ENCODE assay signal across 19 cellular contexts in the genomic region with DNA sequence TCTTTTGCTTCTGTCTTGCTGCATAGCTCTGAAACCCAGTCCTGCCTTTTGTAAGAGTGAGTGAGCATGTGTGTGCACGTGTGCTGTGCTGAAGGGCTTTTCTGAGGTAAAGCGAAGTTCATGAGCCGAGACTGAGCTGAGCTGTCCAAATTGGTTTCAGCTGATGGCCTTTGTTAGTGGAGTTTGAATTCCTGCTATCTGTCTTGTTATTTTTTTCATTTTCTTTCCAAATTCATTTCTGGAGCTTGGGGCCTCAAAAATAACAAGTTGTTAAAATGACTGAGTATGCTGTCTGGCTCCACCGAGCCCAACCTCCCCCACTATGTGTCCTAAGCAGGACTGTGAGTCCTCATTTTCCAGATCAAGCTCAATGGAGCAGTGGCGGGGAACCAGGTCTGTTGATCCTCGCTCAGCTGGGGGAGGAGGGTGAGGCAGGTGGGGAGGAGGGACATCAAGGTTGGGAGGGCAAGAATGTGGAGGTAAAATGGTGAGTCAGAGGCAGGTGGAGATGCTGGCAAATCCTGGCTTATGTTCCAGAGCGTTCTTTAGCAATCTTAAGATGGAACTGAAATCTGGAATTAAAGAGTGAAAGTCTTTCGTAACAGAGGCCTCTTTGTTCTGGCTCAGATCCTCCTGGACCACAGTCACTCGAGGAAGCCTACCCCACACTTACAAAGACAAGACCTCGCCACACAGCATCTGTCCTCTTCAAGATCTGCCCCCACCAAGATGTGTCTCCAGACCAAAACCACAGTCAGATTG.
DNase-seq lines count a peak whose midpoint lies in the region; ATAC-seq, FAIRE-seq and TF ChIP-seq lines count a peak whose summit lies in the region.
"Had no signal": no experiment of that assay in that cellular context is flagged by ENCODE, and none has a peak within 500 bp of the region (broad histone marks: within the 10 kb centered on the region; RNA-seq: fewer than 3 reads in every experiment).

No MANE protein-coding gene starts in this region.

- H3K4me1 ChIP-seq in sigmoid colon (peaks cover 0 to 74% (median 41%) of the 10 kb centered on the region in 4 donors), HAP-1 (no peaks in the 10 kb centered on the region)
- H3K4me1 ChIP-seq: left lung had no signal

- peak overlapping the region in 3 of 4 donors; percentile 57 to 64 (median 62) for H3K27ac ChIP-seq in sigmoid colon
- H3K27ac ChIP-seq: left lung, SJSA1 had no signal

- FAIRE-seq in bronchial epithelial cell (lab: Jason Lieb, UNC): peak; percentile 32

- no peaks in the 10 kb centered on the region for H3K9me3 Mint-ChIP-seq in activated naive CD4-positive, alpha-beta T cell treated with anti-CD3 and anti-CD28 coated beads, Interleukin-2, amount 50 U/mL, for 72 hours

- H3K4me3 ChIP-seq in HFF-Myc (replicated peaks; ENCODE audit: low read depth, low read length) (no peak overlapping the region), bronchial epithelial cell (ENCODE audit: low read depth, low read length) (no peak overlapping the region), kidney epithelial cell (ENCODE audit: low read depth, low read length) (no peak overlapping the region), sigmoid colon (no peak overlapping the region), HAP-1 (no peak overlapping the region)
- H3K4me3 ChIP-seq: left lung, SJSA1 had no signal

- peaks cover 0 to 4% of the 10 kb centered on the region in 2 donors for H3K36me3 Mint-ChIP-seq in activated naive CD4-positive, alpha-beta T cell treated with anti-CD3 and anti-CD28 coated beads, Interleukin-2, amount 50 U/mL, for 72 hours

- H3K27ac Mint-ChIP-seq in activated naive CD4-positive, alpha-beta T cell treated with anti-CD3 and anti-CD28 coated beads, Interleukin-2, amount 50 U/mL, for 72 hours: no peak overlapping the region
- H3K27ac Mint-ChIP-seq: naive thymus-derived CD4-positive, alpha-beta T cell; progenitor cell of endocrine pancreas had no signal

- TF ChIP-seq POLR2A in sigmoid colon (IDR thresholded peaks at IDR 0.05): no peak

- H3K9me3 ChIP-seq in sigmoid colon: no peaks in the 10 kb centered on the region
- H3K9me3 ChIP-seq in HAP-1: no peaks in the 10 kb centered on the region
- H3K9me3 ChIP-seq: left lung had no signal

- intact Hi-C loops in sigmoid colon (cut with DNase I): no loop called here

- H3K36me3 ChIP-seq in bronchial epithelial cell (ENCODE audit: control insufficient read depth, insufficient read depth, low read length) (no peaks in the 10 kb centered on the region), kidney epithelial cell (ENCODE audit: control insufficient read depth, insufficient read depth, low read length) (no peaks in the 10 kb centered on the region), sigmoid colon (no peaks in the 10 kb centered on the region), HAP-1 (replicated peaks) (no peaks in the 10 kb centered on the region)
- H3K36me3 ChIP-seq: left lung, SJSA1 had no signal

- peak in 2 of 4 donors; percentile 15 to 57 for TF ChIP-seq EP300 in sigmoid colon (IDR thresholded peaks at IDR 0.05)

- 73 to 83% methylated on average over 10 of the region's 10 CpGs for WGBS in sigmoid colon, 2 donors

- no peak for ATAC-seq in activated naive CD4-positive, alpha-beta T cell treated with anti-CD3 and anti-CD28 coated beads, Interleukin-2, amount 50 U/mL, for 72 hours
- ATAC-seq: naive thymus-derived CD4-positive, alpha-beta T cell had no signal

- in situ Hi-C loops in HAP-1 (cut with MboI; ENCODE audit: low sequenced_read_pairs): no loop called here

- H3K27me3 ChIP-seq in bronchial epithelial cell (ENCODE audit: control insufficient read depth, insufficient read depth, low read length) (no peaks in the 10 kb centered on the region), kidney epithelial cell (ENCODE audit: control insufficient read depth, insufficient read depth, low read length) (no peaks in the 10 kb centered on the region), sigmoid colon (no peaks in the 10 kb centered on the region), HAP-1 (ENCODE audit: low read depth) (no peaks in the 10 kb centered on the region)
- H3K27me3 ChIP-seq: left lung had no signal

- TF ChIP-seq CTCF in HFF-Myc (IDR thresholded peaks at IDR 0.05; ENCODE audit: low read depth, low read length, missing control alignments) (no peak), bronchial epithelial cell (IDR thresholded peaks at IDR 0.05; ENCODE audit: insufficient read depth, low read length, severe bottlenecking) (no peak), kidney epithelial cell (IDR thresholded peaks at IDR 0.05; ENCODE audit: insufficient read depth, low read length, poor library complexity, severe bottlenecking) (no peak), sigmoid colon (IDR thresholded peaks at IDR 0.05) (no peak)

- DNase-seq in HFF-Myc (ENCODE audit: extremely low read depth, low read depth): peak; percentile 6
- DNase-seq in bronchial epithelial cell (ENCODE audit: low read depth): peak; percentile 30
- DNase-seq in kidney epithelial cell (ENCODE audit: low read depth): peak; percentile 54
- peak; percentile 85 for DNase-seq in sigmoid colon
- DNase-seq in stimulated activated CD4-positive, alpha-beta T cell treated with anti-CD3 and anti-CD28 coated beads, Interleukin-1b, Interleukin-23, amount 100 ng/mL, for 48 hours: no peak
- DNase-seq in activated naive CD4-positive, alpha-beta T cell treated with anti-CD3 and anti-CD28 coated beads, Interleukin-2, amount 50 U/mL, for 72 hours (ENCODE audit: low spot score in 2 of 2): no peak
- no peak for DNase-seq in occipital lobe (lab: John Stamatoyannopoulos, UW)
- DNase-seq in HAP-1 (ENCODE audit: low spot score in 2 of 2): no peak
- DNase-seq: activated gamma-delta T cell; erythroblast; GF-D8; HCEC 1CT; left lung; naive thymus-derived CD4-positive, alpha-beta T cell; NCI-H2029; NCI-H510A treated with DMSO at 0.1 percent for 48 hours; T-helper 9 cell had no signal

Comparison
In these comparisons a context has a peak if more than half of its experiments do, and no peak if none do; other contexts are left out.
1. DNase-seq: peak in HFF-Myc (single experiment), bronchial epithelial cell (single experiment), kidney epithelial cell (single experiment) and sigmoid colon (single experiment); none in stimulated activated CD4-positive, alpha-beta T cell treated with anti-CD3 and anti-CD28 coated beads, Interleukin-1b, Interleukin-23, amount 100 ng/mL, for 48 hours (single experiment), activated naive CD4-positive, alpha-beta T cell treated with anti-CD3 and anti-CD28 coated beads, Interleukin-2, amount 50 U/mL, for 72 hours (0 of 2), occipital lobe (single experiment) and HAP-1 (0 of 2).